Comparison of ENCODE assay signal across 15 cellular contexts in genomic region chr11:120630100-120630499, GRCh38.
DNase-seq lines count a peak whose midpoint lies in the region; TF ChIP-seq lines count a peak whose summit lies in the region.
"Had no signal": no experiment of that assay in that cellular context is flagged by ENCODE, and none has a peak within 500 bp of the region (broad histone marks: within the 10 kb centered on the region; RNA-seq: fewer than 3 reads in every experiment).

No MANE protein-coding gene starts in this region.

- H3K4me1 Mint-ChIP-seq in glutamatergic neuron (ENCODE audit: low read depth, unreplicated experiment), result peaks cover 29% of the 10 kb centered on the region

- no CpG with 5 or more reads among the region's 2 CpGs for WGBS in neuronal stem cell (ENCODE audit: extremely low coverage in 2 of 2, insufficient read length in 2 of 2, insufficient replicate concordance in 1 of 2), 2 donors

- no peak overlapping the region for H2BK12ac ChIP-seq in neuronal stem cell (ENCODE audit: low read length)

- H2BK15ac ChIP-seq in neuronal stem cell (ENCODE audit: low read length), result peak overlapping the region; percentile 28

- H3K4me2 ChIP-seq in BLaER1 (0 out of 2 replicates have a peak overlapping the region, but pooled peaks have one; percentile 19), neuronal stem cell (ENCODE audit: insufficient read depth, low read length, poor library complexity, severe bottlenecking) (no peak overlapping the region)
- H3K4me2 ChIP-seq: KMS-11 had no signal

- H3K9ac ChIP-seq in BLaER1, result peak overlapping the region; percentile 53; the same call in 1 of the 2 replicates
- H3K9ac ChIP-seq in neuronal stem cell (ENCODE audit: low read depth, low read length, poor library complexity), result no peak overlapping the region
- H3K9ac ChIP-seq: KMS-11 had no signal

- H2BK120ac ChIP-seq in neuronal stem cell (ENCODE audit: low read depth, low read length), result no peak overlapping the region

- peak overlapping the region; percentile 71 for H3K18ac ChIP-seq in neuronal stem cell (ENCODE audit: low read length)

- H3K4ac ChIP-seq in neuronal stem cell (ENCODE audit: low read length), result no peak overlapping the region

- peak; percentile 18 for DNase-seq in GM12865 (ENCODE audit: low read depth)
- DNase-seq in glutamatergic neuron, result no peak
- DNase-seq in neuronal stem cell (ENCODE audit: low spot score), result no peak
- no peak for DNase-seq in activated effector memory CD4-positive, alpha-beta T cell treated with anti-CD3 and anti-CD28 coated beads, Interleukin-2, amount 50 U/mL, for 16 hours
- DNase-seq in EL, result no peak
- no peak for DNase-seq in activated gamma-delta T cell treated with Interleukin-2 at 50 U/mL for 16 hours
- DNase-seq: ACHN; CD8-positive, alpha-beta T cell; DMS 273 treated with DMSO at 0.1 percent for 48 hours; DMS53; DND-41; GOT3; HFFc6 had no signal

- H3K36me3 ChIP-seq in BLaER1 (no peaks in the 10 kb centered on the region), neuronal stem cell (replicated peaks in 1 of 2; ENCODE audit: control insufficient read depth in 2 of 2, insufficient read depth in 2 of 2, low read length in 2 of 2) (no peaks in the 10 kb centered on the region)

- H3K27me3 ChIP-seq in BLaER1, result no peaks in the 10 kb centered on the region
- no peaks in the 10 kb centered on the region for H3K27me3 ChIP-seq in neuronal stem cell (ENCODE audit: control insufficient read depth in 3 of 3, insufficient read depth in 3 of 3, low read depth in 1 of 3, low read length in 3 of 3)

- H3K14ac ChIP-seq in neuronal stem cell (ENCODE audit: low read length), result no peak overlapping the region

- H3K36me3 Mint-ChIP-seq in glutamatergic neuron (ENCODE audit: unreplicated experiment), result no peaks in the 10 kb centered on the region
- H3K36me3 Mint-ChIP-seq: CD8-positive, alpha-beta T cell had no signal

- no peak overlapping the region for H2AK5ac ChIP-seq in neuronal stem cell (ENCODE audit: low read depth, low read length)

- H3K27ac ChIP-seq in BLaER1 (0 out of 2 replicates have a peak overlapping the region, but pooled peaks have one; percentile 30), neuronal stem cell (replicated peaks; ENCODE audit: low read length) (no peak overlapping the region)
- H3K27ac ChIP-seq: KMS-11 had no signal

- peaks cover 12% of the 10 kb centered on the region for H3K4me1 ChIP-seq in BLaER1
- H3K4me1 ChIP-seq in neuronal stem cell (ENCODE audit: control insufficient read depth in 2 of 2, insufficient read depth in 1 of 2, low read depth in 1 of 2, low read length in 2 of 2), result peaks cover 8 to 31% of the 10 kb centered on the region in 2 donors

- H3K4me3 Mint-ChIP-seq in glutamatergic neuron (ENCODE audit: unreplicated experiment), result no peak overlapping the region
- H3K4me3 Mint-ChIP-seq: CD8-positive, alpha-beta T cell; HFFc6 had no signal

- H3K4me3 ChIP-seq in BLaER1 (no peak overlapping the region), GM12865 (ENCODE audit: low read depth, low read length) (no peak overlapping the region), neuronal stem cell (ENCODE audit: low read length in 2 of 2) (no peak overlapping the region)

- H3K23ac ChIP-seq in neuronal stem cell (ENCODE audit: low read depth, low read length, poor library complexity), result no peak overlapping the region

- H2BK5ac ChIP-seq in neuronal stem cell (ENCODE audit: low read length), result no peak overlapping the region

- H3K9me3 ChIP-seq in BLaER1 (no peaks in the 10 kb centered on the region), neuronal stem cell (replicated peaks in 1 of 2; ENCODE audit: control insufficient read depth in 2 of 2, insufficient read depth in 1 of 2, low read depth in 1 of 2, low read length in 2 of 2) (no peaks in the 10 kb centered on the region)

- no peaks in the 10 kb centered on the region for H4K20me1 ChIP-seq in BLaER1

- H4K91ac ChIP-seq in neuronal stem cell (ENCODE audit: low read depth, low read length, poor library complexity), result no peak overlapping the region

- TF ChIP-seq CTCF in GM12865 (IDR thresholded peaks at IDR 0.05; ENCODE audit: insufficient read depth, low read depth, low read length, missing control alignments) (no peak), glutamatergic neuron (IDR thresholded peaks at IDR 0.05; ENCODE audit: partially characterized antibody, unreplicated experiment) (no peak)

- H3K9me3 Mint-ChIP-seq in glutamatergic neuron (ENCODE audit: unreplicated experiment), result no peaks in the 10 kb centered on the region
- H3K9me3 Mint-ChIP-seq: CD8-positive, alpha-beta T cell; HFFc6 had no signal

- H2AFZ ChIP-seq in neuronal stem cell (ENCODE audit: low read length), result peak overlapping the region; percentile 51

- no peak overlapping the region for H4K8ac ChIP-seq in neuronal stem cell (ENCODE audit: low read depth, low read length)

- H3K27ac Mint-ChIP-seq in glutamatergic neuron (ENCODE audit: unreplicated experiment), result peak overlapping the region; percentile 17
- H3K27ac Mint-ChIP-seq: CD8-positive, alpha-beta T cell; HFFc6 had no signal

- H3K27me3 Mint-ChIP-seq in glutamatergic neuron (ENCODE audit: unreplicated experiment), result peaks cover 7% of the 10 kb centered on the region

- peaks cover 1% of the 10 kb centered on the region for H3K79me1 ChIP-seq in neuronal stem cell (ENCODE audit: low read depth, low read length)
